Comparison of ENCODE assay signal across 11 cellular contexts in the genomic region with DNA sequence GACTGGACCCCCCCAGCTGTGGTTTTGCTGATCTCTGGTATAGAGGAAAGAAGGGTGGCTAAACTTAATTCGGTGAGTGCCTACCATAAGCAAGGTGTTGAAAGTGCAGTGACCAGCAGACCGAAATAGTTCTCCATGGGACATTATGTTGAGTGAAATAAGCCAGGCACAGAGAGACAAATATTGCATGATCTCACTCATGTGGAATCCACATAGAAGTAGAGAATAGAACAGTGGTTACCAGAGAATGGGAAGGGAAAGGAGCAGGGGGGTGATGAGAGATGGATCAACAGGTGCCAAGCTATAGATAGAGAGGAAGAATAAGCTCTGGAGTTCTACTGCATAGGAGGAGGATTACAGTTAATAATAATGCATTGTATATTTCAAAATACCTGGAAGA. TPM values are rescaled to one million over a fixed set of nuclear protein-coding genes. Genes with fewer than 3 reads are reported as not detected.
A peak's percentile ranks its signal among the peaks of the same experiment; 100 is the strongest.
DNase-seq lines count a peak whose midpoint lies in the region; ATAC-seq, FAIRE-seq and TF ChIP-seq lines count a peak whose summit lies in the region.
"Had no signal": no experiment of that assay in that cellular context is flagged by ENCODE, and none has a peak within 500 bp of the region (broad histone marks: within the 10 kb centered on the region; RNA-seq: fewer than 3 reads in every experiment).

No MANE protein-coding gene starts in this region.

- H3K27ac ChIP-seq in VCaP (peak overlapping the region; percentile 47), right atrium auricular region (peak overlapping the region; percentile 67 to 80), thyroid gland (peak overlapping the region; percentile 7 to 66 (median 10)), Peyer's patch (peak overlapping the region in 1 of 4 donors; percentile 1)
- H3K27ac ChIP-seq: epithelial cell of prostate, suprapubic skin had no signal

- TF ChIP-seq POLR2A in thyroid gland (IDR thresholded peaks at IDR 0.05) = no peak
- no peak for TF ChIP-seq POLR2A in Peyer's patch (IDR thresholded peaks at IDR 0.05)

- DNase-seq in HTR-8/SVneo (ENCODE audit: insufficient read length, low spot score) (no peak), right atrium auricular region (ENCODE audit: low spot score) (no peak), thyroid gland (peak in 1 of 2 donors; percentile 8), C1 segment of cervical spinal cord (lab: John Stamatoyannopoulos, UW) (no peak), Peyer's patch (no peak)
- DNase-seq in stimulated activated naive CD8-positive, alpha-beta T cell treated with anti-CD3 and anti-CD28 coated beads, Interleukin-15, amount 100 ng/mL, for 72 hours = no peak
- DNase-seq: activated B cell treated with CpG ODN at 0.5 μM for 24 hours, SIG-M5 had no signal

- no peak overlapping the region for H3K27ac Mint-ChIP-seq in stimulated activated naive CD8-positive, alpha-beta T cell treated with anti-CD3 and anti-CD28 coated beads, Interleukin-15, amount 100 ng/mL, for 72 hours
- H3K27ac Mint-ChIP-seq: activated B cell treated with CpG ODN at 0.5 μM for 24 hours had no signal

- 34 to 41% methylated on average over 2 of the region's 2 CpGs for WGBS in thyroid gland, 2 donors

- peaks cover 12% of the 10 kb centered on the region for H3K27me3 Mint-ChIP-seq in stimulated activated naive CD8-positive, alpha-beta T cell treated with anti-CD3 and anti-CD28 coated beads, Interleukin-15, amount 100 ng/mL, for 72 hours
- H3K27me3 Mint-ChIP-seq: activated B cell treated with CpG ODN at 0.5 μM for 24 hours had no signal

- H3K9me3 Mint-ChIP-seq in stimulated activated naive CD8-positive, alpha-beta T cell treated with anti-CD3 and anti-CD28 coated beads, Interleukin-15, amount 100 ng/mL, for 72 hours = no peaks in the 10 kb centered on the region
- H3K9me3 Mint-ChIP-seq: activated B cell treated with CpG ODN at 0.5 μM for 24 hours had no signal

- no peak overlapping the region for H3K4me3 Mint-ChIP-seq in stimulated activated naive CD8-positive, alpha-beta T cell treated with anti-CD3 and anti-CD28 coated beads, Interleukin-15, amount 100 ng/mL, for 72 hours
- H3K4me3 Mint-ChIP-seq: activated B cell treated with CpG ODN at 0.5 μM for 24 hours had no signal

- no peaks in the 10 kb centered on the region for H3K36me3 ChIP-seq in right atrium auricular region
- H3K36me3 ChIP-seq in thyroid gland = no peaks in the 10 kb centered on the region
- H3K36me3 ChIP-seq in Peyer's patch = no peaks in the 10 kb centered on the region
- H3K36me3 ChIP-seq: suprapubic skin had no signal

- H3K9me3 ChIP-seq in right atrium auricular region (no peaks in the 10 kb centered on the region), thyroid gland (no peaks in the 10 kb centered on the region), Peyer's patch (no peaks in the 10 kb centered on the region)
- H3K9me3 ChIP-seq: suprapubic skin had no signal

- TF ChIP-seq CTCF in VCaP (conservative IDR thresholded peaks at IDR 0.05) (no peak), right atrium auricular region (IDR thresholded peaks at IDR 0.05) (no peak), thyroid gland (IDR thresholded peaks at IDR 0.05) (no peak), Peyer's patch (IDR thresholded peaks at IDR 0.05) (no peak)

- H3K27me3 ChIP-seq in right atrium auricular region = no peaks in the 10 kb centered on the region
- no peaks in the 10 kb centered on the region for H3K27me3 ChIP-seq in thyroid gland
- no peaks in the 10 kb centered on the region for H3K27me3 ChIP-seq in Peyer's patch
- H3K27me3 ChIP-seq: suprapubic skin had no signal

- H3K4me3 ChIP-seq in right atrium auricular region = no peak overlapping the region
- H3K4me3 ChIP-seq in thyroid gland (replicated peaks in 1 of 3) = no peak overlapping the region
- H3K4me3 ChIP-seq in Peyer's patch = no peak overlapping the region
- H3K4me3 ChIP-seq: suprapubic skin had no signal

- H3K4me1 ChIP-seq in right atrium auricular region (no peaks in the 10 kb centered on the region), thyroid gland (peaks cover 7% of the 10 kb centered on the region in 2 donors), Peyer's patch (no peaks in the 10 kb centered on the region)
- H3K4me1 ChIP-seq: suprapubic skin had no signal

- peaks cover 7% of the 10 kb centered on the region for H3K4me1 Mint-ChIP-seq in stimulated activated naive CD8-positive, alpha-beta T cell treated with anti-CD3 and anti-CD28 coated beads, Interleukin-15, amount 100 ng/mL, for 72 hours

- intact Hi-C loops in thyroid gland (cut with DNase I) = loop anchor here (10.0 kb wide), 1 partner anchor 183 kb away; a partner anchor contains a TSS

- peak; percentile 33 for FAIRE-seq in HTR-8/SVneo (lab: Jason Lieb, UNC)

- ATAC-seq in stimulated activated naive CD8-positive, alpha-beta T cell treated with anti-CD3 and anti-CD28 coated beads, Interleukin-15, amount 100 ng/mL, for 72 hours = no peak

RNA-seq across cellular contexts. Expression of a gene that starts 9.7 kb away (rescaled TPM):
- 10 to 100 TPM in 1 of 2 donors, 1 to 10 TPM in 1; 3.3 to 13.5 TPM for total RNA-seq in right atrium auricular region
- total RNA-seq in thyroid gland = 1 to 10 TPM; 4.0 to 9.8 (median 8.0) TPM
- 10 to 100 TPM; 12.4 to 92.5 (median 77.0) TPM for total RNA-seq in Peyer's patch
